In the genomic region with DNA sequence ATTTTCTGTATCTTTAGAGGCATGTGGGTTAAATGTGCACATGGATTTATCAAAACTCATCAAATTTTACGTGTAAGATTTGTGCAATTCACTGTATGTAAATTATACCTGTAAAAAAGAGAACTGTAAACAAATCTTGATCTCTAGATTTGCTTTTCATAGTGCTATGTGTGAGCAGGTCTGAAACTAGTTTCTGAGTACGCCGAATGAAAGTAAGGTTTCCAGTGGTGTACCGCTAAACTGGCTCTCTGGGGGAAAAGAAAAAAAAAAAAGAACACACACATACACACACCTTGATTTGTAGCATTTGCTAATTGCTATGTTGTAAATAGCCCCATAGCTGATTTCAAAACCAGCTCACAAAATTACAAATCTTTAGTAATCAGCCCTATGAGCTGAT, we compare ENCODE assay signal across 11 cellular contexts. TPM values are rescaled to one million over a fixed set of nuclear protein-coding genes. Genes with fewer than 3 reads are reported as not detected.
DNase-seq lines count a peak whose midpoint lies in the region; ATAC-seq and TF ChIP-seq lines count a peak whose summit lies in the region.
"Had no signal": no experiment of that assay in that cellular context is flagged by ENCODE, and none has a peak within 500 bp of the region (broad histone marks: within the 10 kb centered on the region; RNA-seq: fewer than 3 reads in every experiment).

No MANE protein-coding gene starts in this region.

- ATAC-seq in GM19452 (IDR thresholded peaks at IDR 0.05; ENCODE audit: unreplicated experiment) (peak; percentile 87), HG02798 (IDR thresholded peaks at IDR 0.05; ENCODE audit: poor library complexity, unreplicated experiment) (peak; percentile 82), HG03442 (IDR thresholded peaks at IDR 0.05; ENCODE audit: unreplicated experiment) (peak; percentile 86)
- no peak for ATAC-seq in activated CD8-positive, alpha-beta memory T cell treated with anti-CD3 and anti-CD28 coated beads, Interleukin-2, amount 10 ng/mL, durations not matched to agents 7 days and 5 days

- no peak for TF ChIP-seq CTCF in GM12865 (IDR thresholded peaks at IDR 0.05; ENCODE audit: insufficient read depth, low read depth, low read length, missing control alignments)

- no peaks in the 10 kb centered on the region for H3K36me3 Mint-ChIP-seq in activated CD8-positive, alpha-beta memory T cell treated with anti-CD3 and anti-CD28 coated beads, Interleukin-2, amount 10 ng/mL, durations not matched to agents 7 days and 5 days

- no peaks in the 10 kb centered on the region for H3K9me3 Mint-ChIP-seq in activated CD8-positive, alpha-beta memory T cell treated with anti-CD3 and anti-CD28 coated beads, Interleukin-2, amount 10 ng/mL, durations not matched to agents 7 days and 5 days (ENCODE audit: low read depth)
- H3K9me3 Mint-ChIP-seq: activated CD4-positive, alpha-beta memory T cell treated with anti-CD3 and anti-CD28 coated beads, Interleukin-2, amount 10 ng/mL, durations not matched to agents 7 days and 5 days had no signal

- DNase-seq in GM12865 (ENCODE audit: low read depth), result peak; percentile 83
- DNase-seq in activated CD8-positive, alpha-beta memory T cell treated with anti-CD3 and anti-CD28 coated beads, Interleukin-2, amount 10 ng/mL, durations not matched to agents 7 days and 5 days, result no peak
- no peak for DNase-seq in foreskin melanocyte
- DNase-seq in SHP77 treated with DMSO at 0.1 percent for 48 hours (lab: John Stamatoyannopoulos, UW), result no peak
- DNase-seq in NCI-H345 (lab: John Stamatoyannopoulos, UW), result no peak
- DNase-seq: activated CD4-positive, alpha-beta memory T cell treated with anti-CD3 and anti-CD28 coated beads, Interleukin-2, amount 10 ng/mL, durations not matched to agents 7 days and 5 days; activated naive CD4-positive, alpha-beta T cell treated with anti-CD3 and anti-CD28 coated beads, Interleukin-2, amount 50 U/mL, for 16 hours; DMS53 had no signal

- no peak overlapping the region; the same call in 1 of the 2 replicates for H3K4me3 ChIP-seq in GM12865 (ENCODE audit: low read depth, low read length)

- H3K4me1 Mint-ChIP-seq in activated CD8-positive, alpha-beta memory T cell treated with anti-CD3 and anti-CD28 coated beads, Interleukin-2, amount 10 ng/mL, durations not matched to agents 7 days and 5 days, result no peaks in the 10 kb centered on the region
- H3K4me1 Mint-ChIP-seq: activated CD4-positive, alpha-beta memory T cell treated with anti-CD3 and anti-CD28 coated beads, Interleukin-2, amount 10 ng/mL, durations not matched to agents 7 days and 5 days had no signal

- H3K27ac Mint-ChIP-seq in activated CD8-positive, alpha-beta memory T cell treated with anti-CD3 and anti-CD28 coated beads, Interleukin-2, amount 10 ng/mL, durations not matched to agents 7 days and 5 days, result no peak overlapping the region
- H3K27ac Mint-ChIP-seq: activated CD4-positive, alpha-beta memory T cell treated with anti-CD3 and anti-CD28 coated beads, Interleukin-2, amount 10 ng/mL, durations not matched to agents 7 days and 5 days had no signal

- CTCF ChIA-PET in activated CD8-positive, alpha-beta memory T cell treated with anti-CD3 and anti-CD28 coated beads, Interleukin-2, amount 10 ng/mL, durations not matched to agents 7 days and 5 days (lab: Charles Lee), result interaction anchor here (0.8 to 1.5 kb wide), 2 partner anchors 8 to 585 kb away, joined by 3 to 4 read pairs; no protein-coding TSS in a partner anchor

- H3K4me3 Mint-ChIP-seq in activated CD8-positive, alpha-beta memory T cell treated with anti-CD3 and anti-CD28 coated beads, Interleukin-2, amount 10 ng/mL, durations not matched to agents 7 days and 5 days, result no peak overlapping the region
- H3K4me3 Mint-ChIP-seq: activated CD4-positive, alpha-beta memory T cell treated with anti-CD3 and anti-CD28 coated beads, Interleukin-2, amount 10 ng/mL, durations not matched to agents 7 days and 5 days had no signal

- H3K27me3 Mint-ChIP-seq in activated CD8-positive, alpha-beta memory T cell treated with anti-CD3 and anti-CD28 coated beads, Interleukin-2, amount 10 ng/mL, durations not matched to agents 7 days and 5 days, result peaks cover 40% of the 10 kb centered on the region

RNA-seq across cellular contexts. Expression of gene SLC41A2, which starts 8.6 kb away (rescaled TPM):
- 10 to 100 TPM in 1 of 2 experiments, 1 to 10 TPM in 1; 6.3 to 14.8 TPM for total RNA-seq in activated CD8-positive, alpha-beta memory T cell treated with anti-CD3 and anti-CD28 coated beads, Interleukin-2, amount 10 ng/mL, durations not matched to agents 7 days and 5 days

RNA-seq across cellular contexts. Expression of gene NOPCHAP1, which starts 19.4 kb away (rescaled TPM):
- 10 to 100 TPM; 16.1 to 21.2 TPM for total RNA-seq in activated CD8-positive, alpha-beta memory T cell treated with anti-CD3 and anti-CD28 coated beads, Interleukin-2, amount 10 ng/mL, durations not matched to agents 7 days and 5 days
